In the genomic region with DNA sequence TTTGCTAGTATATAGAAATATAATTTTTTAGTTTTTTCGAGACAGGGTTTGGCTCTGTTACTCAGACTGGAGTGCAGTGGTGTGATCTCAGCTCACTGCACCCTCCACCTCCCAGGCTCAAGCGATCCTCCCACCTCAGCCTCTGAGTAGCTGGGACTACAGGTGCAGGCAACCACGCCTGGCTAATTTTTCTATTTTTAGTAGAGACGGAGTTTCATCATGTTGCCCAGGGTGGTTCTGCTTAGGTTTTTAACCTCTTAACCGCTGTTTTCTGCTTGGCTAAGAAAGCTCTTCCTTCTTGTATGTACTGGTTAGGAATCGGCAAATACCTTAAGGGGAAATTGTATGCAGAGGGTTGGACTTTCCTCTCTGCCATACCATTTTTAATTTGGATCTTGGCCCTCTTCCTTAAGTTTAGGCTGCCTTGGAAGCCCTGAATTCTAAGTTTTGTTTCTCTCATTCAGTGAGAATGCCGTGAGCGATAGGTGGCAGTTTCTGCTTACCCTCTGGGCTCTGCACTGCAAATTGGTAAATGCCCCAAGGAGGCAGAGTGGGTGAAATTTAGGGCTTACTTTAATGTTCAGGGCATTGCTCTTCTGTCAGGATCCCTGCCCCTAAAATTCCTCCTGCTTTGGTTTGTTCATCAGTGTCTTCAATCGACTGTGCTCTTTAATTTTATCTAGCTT, we compare ENCODE assay signal across 11 cellular contexts.
DNase-seq lines count a peak whose midpoint lies in the region; ATAC-seq and FAIRE-seq lines count a peak whose summit lies in the region.
"Had no signal": no experiment of that assay in that cellular context is flagged by ENCODE, and none has a peak within 500 bp of the region (broad histone marks: within the 10 kb centered on the region; RNA-seq: fewer than 3 reads in every experiment).

No MANE protein-coding gene starts in this region.

- ATAC-seq in GM19035 (IDR thresholded peaks at IDR 0.05; ENCODE audit: unreplicated experiment) (peak; percentile 60), HG02938 (IDR thresholded peaks at IDR 0.05; ENCODE audit: unreplicated experiment) (peak; percentile 62)

- no peaks in the 10 kb centered on the region for H3K9me3 ChIP-seq in BLaER1

- no peak overlapping the region for H3K27ac ChIP-seq in BLaER1

- H3K9ac ChIP-seq in BLaER1: no peak overlapping the region

- no peak overlapping the region for H3K4me3 ChIP-seq in BLaER1

- peak overlapping the region; percentile 57 for H3K4me2 ChIP-seq in BLaER1

- DNase-seq in NCI-H2171 treated with DMSO at 0.1 percent for 48 hours (lab: John Stamatoyannopoulos, UW) (peak; percentile 90), urothelium cell line (ENCODE audit: low spot score) (no peak), NCI-H2081 (lab: John Stamatoyannopoulos, UW) (no peak)
- no peak for DNase-seq in stimulated activated CD4-positive, alpha-beta T cell treated with anti-CD3 and anti-CD28 coated beads, Interleukin-12 subunit alpha, Interleukin-12 subunit beta, amount 100 ng/mL, for 4 hours
- no peak for DNase-seq in activated CD4-positive, CD25-positive, alpha-beta regulatory T cell treated with anti-CD3 and anti-CD28 coated beads, Interleukin-2, amount 50 U/mL, for 72 hours
- DNase-seq: cerebellar nuclear complex, DMS79 treated with DMSO at 0.1 percent for 48 hours, spleen had no signal

- H3K36me3 ChIP-seq in BLaER1: no peaks in the 10 kb centered on the region
- H3K36me3 ChIP-seq: spleen had no signal

- H4K20me1 ChIP-seq in BLaER1: no peaks in the 10 kb centered on the region

- peaks cover 12% of the 10 kb centered on the region for H3K4me1 ChIP-seq in BLaER1

- no peaks in the 10 kb centered on the region for H3K27me3 ChIP-seq in BLaER1
- H3K27me3 ChIP-seq: spleen had no signal

- FAIRE-seq in urothelium cell line (lab: Jason Lieb, UNC): no peak
